In the genomic region with DNA sequence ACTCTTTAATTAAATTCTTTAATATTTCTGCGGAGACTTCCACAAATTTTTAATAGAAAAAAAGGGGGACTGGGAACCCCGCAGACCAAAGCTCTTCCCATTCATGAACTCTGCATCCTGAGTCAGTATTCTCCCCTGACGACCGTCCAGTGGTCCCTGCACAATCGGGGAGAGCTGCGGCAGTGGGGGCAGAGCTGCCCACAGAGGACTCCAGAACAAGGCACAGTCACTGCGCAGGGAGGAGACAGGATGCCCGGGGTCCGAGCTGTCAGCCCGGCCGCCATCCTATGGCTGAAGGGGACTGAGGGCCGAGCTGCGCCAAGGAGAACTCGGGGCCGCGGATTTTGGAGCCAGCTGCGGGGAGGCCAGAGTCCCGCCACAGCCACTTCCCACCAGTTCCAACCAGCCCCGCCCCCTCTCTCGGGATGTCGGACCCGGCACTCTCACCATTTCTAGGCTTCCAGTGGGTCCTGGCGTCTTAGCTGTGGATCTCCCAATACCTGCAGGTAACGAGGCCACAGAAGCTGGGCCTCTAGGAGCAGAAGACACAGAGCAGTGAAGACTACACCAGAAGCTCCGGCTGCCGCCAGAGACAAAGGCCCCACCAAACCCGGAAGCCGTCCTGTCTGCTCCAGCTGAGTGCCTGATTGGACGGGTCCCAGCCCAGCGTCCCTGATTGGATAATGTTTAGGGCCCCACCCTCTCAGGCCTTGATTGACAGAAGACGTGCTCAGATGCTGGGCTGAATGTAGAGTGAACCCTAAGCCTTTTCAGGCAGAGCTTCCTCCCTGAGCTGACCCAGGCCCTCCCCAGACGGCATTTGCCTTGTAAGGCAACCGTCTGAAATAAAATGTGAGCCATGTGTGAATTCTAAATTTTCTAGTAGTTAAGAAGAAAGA, we compare ENCODE assay signal across 8 cellular contexts. TPM values are rescaled to one million over a fixed set of nuclear protein-coding genes. Genes with fewer than 3 reads are reported as not detected.
DNase-seq lines count a peak whose midpoint lies in the region; ATAC-seq lines count a peak whose summit lies in the region.

A gene with protein sequence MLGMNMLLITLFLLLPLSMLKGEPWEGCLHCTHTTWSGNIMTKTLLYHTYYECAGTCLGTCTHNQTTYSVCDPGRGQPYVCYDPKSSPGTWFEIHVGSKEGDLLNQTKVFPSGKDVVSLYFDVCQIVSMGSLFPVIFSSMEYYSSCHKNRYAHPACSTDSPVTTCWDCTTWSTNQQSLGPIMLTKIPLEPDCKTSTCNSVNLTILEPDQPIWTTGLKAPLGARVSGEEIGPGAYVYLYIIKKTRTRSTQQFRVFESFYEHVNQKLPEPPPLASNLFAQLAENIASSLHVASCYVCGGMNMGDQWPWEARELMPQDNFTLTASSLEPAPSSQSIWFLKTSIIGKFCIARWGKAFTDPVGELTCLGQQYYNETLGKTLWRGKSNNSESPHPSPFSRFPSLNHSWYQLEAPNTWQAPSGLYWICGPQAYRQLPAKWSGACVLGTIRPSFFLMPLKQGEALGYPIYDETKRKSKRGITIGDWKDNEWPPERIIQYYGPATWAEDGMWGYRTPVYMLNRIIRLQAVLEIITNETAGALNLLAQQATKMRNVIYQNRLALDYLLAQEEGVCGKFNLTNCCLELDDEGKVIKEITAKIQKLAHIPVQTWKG (minus strand): TSS at position 594 of the 899 bp plus-strand sequence. CDS start 13,661 bp downstream, outside the sequence.

- H3K27ac ChIP-seq in CD8-positive, alpha-beta memory T cell (ENCODE audit: low read depth, low read length), result peak within 1 kb of the TSS; percentile 85
- peak within 1 kb of the TSS; percentile 60 for H3K27ac ChIP-seq in mesenchymal stem cell (ENCODE audit: low read length, poor library complexity, severe bottlenecking)

- H3K4me1 ChIP-seq in CD8-positive, alpha-beta memory T cell (ENCODE audit: insufficient read depth, low read length), result peaks cover 24% of the 10 kb centered on the region
- peaks cover 9% of the 10 kb centered on the region for H3K4me1 ChIP-seq in endocrine pancreas (ENCODE audit: control insufficient read depth, insufficient read depth, low read length)
- H3K4me1 ChIP-seq in mesenchymal stem cell (ENCODE audit: control insufficient read depth, insufficient read depth, low read depth, low read length), result no peaks in the 10 kb centered on the region

- peaks cover 7% of the 10 kb centered on the region for H3K36me3 ChIP-seq in CD8-positive, alpha-beta memory T cell (ENCODE audit: insufficient read depth, low read length)
- no peaks in the 10 kb centered on the region for H3K36me3 ChIP-seq in endocrine pancreas (ENCODE audit: control insufficient read depth, insufficient read depth, low read length)
- H3K36me3 ChIP-seq in mesenchymal stem cell (ENCODE audit: control insufficient read depth in 1 of 2, insufficient read depth in 2 of 2, low read depth in 1 of 2, low read length in 2 of 2), result peaks cover 8 to 12% of the 10 kb centered on the region in 2 experiments

- POLR2A ChIA-PET in CD8-positive, alpha-beta memory T cell (lab: Charles Lee), result interaction anchor here (0.5 to 1.8 kb wide), 9 partner anchors 10 to 367 kb away, joined by 3 to 25 read pairs (median 5); a partner anchor contains a TSS

- CTCF ChIA-PET in CD8-positive, alpha-beta memory T cell (lab: Charles Lee), result interaction anchor here (0.7 to 1.5 kb wide), 3 partner anchors 12 to 699 kb away, joined by 3 to 4 read pairs (median 3); no protein-coding TSS in a partner anchor

- no peaks in the 10 kb centered on the region for H3K27me3 ChIP-seq in CD8-positive, alpha-beta memory T cell (ENCODE audit: insufficient read depth, low read length, poor library complexity, severe bottlenecking)
- H3K27me3 ChIP-seq in endocrine pancreas (ENCODE audit: control insufficient read depth, insufficient read depth, low read length) (no peaks in the 10 kb centered on the region), mesenchymal stem cell (ENCODE audit: control insufficient read depth in 1 of 2, insufficient read depth in 1 of 2, low read length in 2 of 2) (no peaks in the 10 kb centered on the region)

- H3K9me3 ChIP-seq in CD8-positive, alpha-beta memory T cell (ENCODE audit: low read length), result peaks cover 3% of the 10 kb centered on the region
- H3K9me3 ChIP-seq in endocrine pancreas (ENCODE audit: control insufficient read depth, low read length) (no peaks in the 10 kb centered on the region), mesenchymal stem cell (ENCODE audit: control insufficient read depth, low read length) (peaks cover 4% of the 10 kb centered on the region)

- H3K14ac ChIP-seq in mesenchymal stem cell (ENCODE audit: low read length in 2 of 2), result peak within 1 kb of the TSS in 1 of 2 experiments; percentile 97

- peak within 1 kb of the TSS; percentile 95 for H3K4me3 ChIP-seq in CD8-positive, alpha-beta memory T cell (ENCODE audit: low read length)
- peak within 1 kb of the TSS; percentile 87 for H3K4me3 ChIP-seq in endocrine pancreas (ENCODE audit: control insufficient read depth, insufficient read depth, low read length)
- H3K4me3 ChIP-seq in mesenchymal stem cell (ENCODE audit: insufficient read depth in 1 of 2, low read depth in 1 of 2, low read length in 2 of 2), result peak within 1 kb of the TSS; percentile 72 to 93

- no peak within 1 kb of the TSS for H2BK5ac ChIP-seq in mesenchymal stem cell (ENCODE audit: low read depth, low read length, poor library complexity, severe bottlenecking)

- peak within 1 kb of the TSS; percentile 0 to 92 for H3K18ac ChIP-seq in mesenchymal stem cell (ENCODE audit: low read depth in 1 of 2, low read length in 2 of 2)

- H3K36me3 Mint-ChIP-seq in CD8-positive, alpha-beta memory T cell, result peaks cover 20 to 35% (median 20%) of the 10 kb centered on the region in 3 donors

- H3K23ac ChIP-seq in mesenchymal stem cell (ENCODE audit: low read length in 2 of 2), result no peak within 1 kb of the TSS

- H3K4me1 Mint-ChIP-seq in CD8-positive, alpha-beta memory T cell, result peaks cover 48 to 57% (median 53%) of the 10 kb centered on the region in 3 donors

- H3K27me3 Mint-ChIP-seq in CD8-positive, alpha-beta memory T cell, result peaks cover 0 to 1% of the 10 kb centered on the region in 2 donors

- peak within 1 kb of the TSS in 1 of 2 experiments; percentile 82 for H3K4ac ChIP-seq in mesenchymal stem cell (ENCODE audit: low read depth in 1 of 2, low read length in 2 of 2)

- H3K4me2 ChIP-seq in mesenchymal stem cell (ENCODE audit: low read length, poor library complexity, severe bottlenecking), result peak within 1 kb of the TSS; percentile 59

- WGBS in mesenchymal stem cell, result 1% methylated on average over 31 of the region's 33 CpGs

- peaks cover 16% of the 10 kb centered on the region for H3K79me1 ChIP-seq in mesenchymal stem cell (replicated peaks; ENCODE audit: low read length, poor library complexity, severe bottlenecking)

- peaks cover 0 to 5% (median 0%) of the 10 kb centered on the region in 5 donors for H3K9me3 Mint-ChIP-seq in CD8-positive, alpha-beta memory T cell

- no peak within 1 kb of the TSS for H2BK15ac ChIP-seq in mesenchymal stem cell (ENCODE audit: low read depth, poor library complexity, severe bottlenecking)

- H3K27ac Mint-ChIP-seq in CD8-positive, alpha-beta memory T cell, result peak within 1 kb of the TSS; percentile 80 to 98 (median 96)

- peak within 1 kb of the TSS; percentile 84 for H3K9ac ChIP-seq in endocrine pancreas (ENCODE audit: control insufficient read depth, insufficient read depth, low read length)
- peak within 1 kb of the TSS; percentile 99 for H3K9ac ChIP-seq in mesenchymal stem cell (ENCODE audit: low read length)

- H4K8ac ChIP-seq in mesenchymal stem cell (ENCODE audit: low read length), result peak within 1 kb of the TSS; percentile 80

- peak within 1 kb of the TSS; percentile 92 to 99 (median 96) for H3K4me3 Mint-ChIP-seq in CD8-positive, alpha-beta memory T cell

- no peak within 1 kb of the TSS for H2BK12ac ChIP-seq in mesenchymal stem cell (ENCODE audit: low read length in 2 of 2)

- peak within 1 kb of the TSS; percentile 3 for H2BK120ac ChIP-seq in mesenchymal stem cell (ENCODE audit: low read depth, low read length)

- peak; percentile 100 for ATAC-seq in GM19467 (IDR thresholded peaks at IDR 0.05; ENCODE audit: unreplicated experiment)

- DNase-seq in CD8-positive, alpha-beta memory T cell, result peak; percentile 85 to 96 (median 91)
- DNase-seq in HS-27A (ENCODE audit: low read depth), result peak; percentile 87
- peak; percentile 93 to 94 for DNase-seq in NOMO-1 (lab: John Stamatoyannopoulos, UW; ENCODE audit: unreplicated experiment in 2 of 2)
- peak; percentile 51 to 76 (median 71) for DNase-seq in activated CD8-positive, alpha-beta memory T cell treated with anti-CD3 and anti-CD28 coated beads for 48 hours (ENCODE audit: low read depth in 2 of 3, low spot score in 2 of 3)
- DNase-seq in mesenchymal stem cell, result peak; percentile 95
- DNase-seq in stimulated activated CD8-positive, alpha-beta memory T cell treated with anti-CD3 and anti-CD28 coated beads, Interleukin-12 subunit alpha, Interleukin-12 subunit beta, amount 100 ng/mL, for 4 hours (ENCODE audit: low read depth), result peak; percentile 78

- no peak within 1 kb of the TSS for H4K91ac ChIP-seq in mesenchymal stem cell (ENCODE audit: low read length)

- H2AK5ac ChIP-seq in mesenchymal stem cell (ENCODE audit: low read length, severe bottlenecking), result no peak within 1 kb of the TSS

- peak within 1 kb of the TSS; percentile 94 for H2AFZ ChIP-seq in mesenchymal stem cell (ENCODE audit: low read depth, low read length)

RNA-seq across cellular contexts. Expression of the gene that starts here (rescaled TPM):
- total RNA-seq in CD8-positive, alpha-beta memory T cell, result 1 to 10 TPM; 6.0 to 7.1 TPM
- polyA plus RNA-seq in CD8-positive, alpha-beta memory T cell, result 7.2 TPM
- polyA plus RNA-seq in mesenchymal stem cell (2013, experiment 1 of 2), result 6.6 TPM
- 7.5 TPM for polyA plus RNA-seq in mesenchymal stem cell (2013, experiment 2 of 2)

Comparison
In these comparisons a context has a peak if more than half of its experiments do, and no peak if none do; other contexts are left out.
1. Peak in every context shown above with its lines: DNase-seq, ATAC-seq, H3K4me3 ChIP-seq and H3K27ac ChIP-seq.